ENCODE assay signal across 10 cellular contexts in genomic region chr5:141508440-141508807, GRCh38. TPM values are rescaled to one million over a fixed set of nuclear protein-coding genes. Genes with fewer than 3 reads are reported as not detected.
DNase-seq lines count a peak whose midpoint lies in the region; ATAC-seq lines count a peak whose summit lies in the region.
"Had no signal": no experiment of that assay in that cellular context is flagged by ENCODE, and none has a peak within 500 bp of the region (broad histone marks: within the 10 kb centered on the region; RNA-seq: fewer than 3 reads in every experiment).

No MANE protein-coding gene starts in this region.

- no peak for ATAC-seq in stimulated activated memory B cell treated with anti-CD40 and anti-IgM and Interleukin-4, amounts not matched to agents 10 μg/mL and 1 μg/mL and 100 μg/mL, for 72 hours
- no peak for ATAC-seq in HG03045 (IDR thresholded peaks at IDR 0.05; ENCODE audit: unreplicated experiment)
- ATAC-seq in GM18498 (IDR thresholded peaks at IDR 0.05; ENCODE audit: unreplicated experiment), result no peak
- ATAC-seq in GM18520 (IDR thresholded peaks at IDR 0.05; ENCODE audit: unreplicated experiment), result no peak

- H3K27me3 ChIP-seq in H7 (ENCODE audit: control insufficient read depth, insufficient read depth, low read length) (peaks cover 2% of the 10 kb centered on the region; the same call in 1 of the 2 replicates), adipocyte (replicated peaks; ENCODE audit: control insufficient read depth, insufficient read depth, low read length) (no peaks in the 10 kb centered on the region), iPS-18a (ENCODE audit: control insufficient read depth, insufficient read depth, low read length) (no peaks in the 10 kb centered on the region)

- peak overlapping the region; percentile 52 for H3K27ac Mint-ChIP-seq in stimulated activated memory B cell treated with anti-CD40 and anti-IgM and Interleukin-4, amounts not matched to agents 10 μg/mL and 1 μg/mL and 100 μg/mL, for 72 hours

- no peak overlapping the region for H3K27ac ChIP-seq in iPS-18a (ENCODE audit: low read length)

- H3K4me1 Mint-ChIP-seq in stimulated activated memory B cell treated with anti-CD40 and anti-IgM and Interleukin-4, amounts not matched to agents 10 μg/mL and 1 μg/mL and 100 μg/mL, for 72 hours, result peaks cover 84% of the 10 kb centered on the region

- H3K9ac ChIP-seq in adipocyte (ENCODE audit: low read length), result peak overlapping the region; percentile 84
- H3K9ac ChIP-seq in iPS-18a (ENCODE audit: low read length), result no peak overlapping the region

- H3K9me3 Mint-ChIP-seq in stimulated activated memory B cell treated with anti-CD40 and anti-IgM and Interleukin-4, amounts not matched to agents 10 μg/mL and 1 μg/mL and 100 μg/mL, for 72 hours, result peaks cover 5% of the 10 kb centered on the region

- H3K4me3 ChIP-seq in H7 (ENCODE audit: insufficient read depth, low read depth, low read length) (peak overlapping the region; percentile 12; the same call in 1 of the 2 replicates), adipocyte (ENCODE audit: low read length) (peak overlapping the region; percentile 77), iPS-18a (ENCODE audit: low read length) (peak overlapping the region; percentile 44)

- DNase-seq in H7 (no peak), adipocyte (ENCODE audit: low read depth) (no peak), DMS 273 treated with DMSO at 0.1 percent for 48 hours (lab: John Stamatoyannopoulos, UW) (no peak)
- DNase-seq: activated effector memory CD4-positive, alpha-beta T cell treated with anti-CD3 and anti-CD28 coated beads, Interleukin-2, amount 50 U/mL, for 16 hours; OCI-M1 had no signal

- H3K36me3 ChIP-seq in H7 (replicated peaks; ENCODE audit: control insufficient read depth, insufficient read depth, low read length), result no peaks in the 10 kb centered on the region; the same call in none of the 2 replicates
- H3K36me3 ChIP-seq in adipocyte (ENCODE audit: control insufficient read depth, insufficient read depth, low read length, severe bottlenecking), result peaks cover 13% of the 10 kb centered on the region
- H3K36me3 ChIP-seq in iPS-18a (ENCODE audit: control insufficient read depth, low read depth, low read length), result peaks cover 10% of the 10 kb centered on the region

- H3K27me3 Mint-ChIP-seq in stimulated activated memory B cell treated with anti-CD40 and anti-IgM and Interleukin-4, amounts not matched to agents 10 μg/mL and 1 μg/mL and 100 μg/mL, for 72 hours, result no peaks in the 10 kb centered on the region

- no peaks in the 10 kb centered on the region for H3K36me3 Mint-ChIP-seq in stimulated activated memory B cell treated with anti-CD40 and anti-IgM and Interleukin-4, amounts not matched to agents 10 μg/mL and 1 μg/mL and 100 μg/mL, for 72 hours

- no peak overlapping the region for H3K4me3 Mint-ChIP-seq in stimulated activated memory B cell treated with anti-CD40 and anti-IgM and Interleukin-4, amounts not matched to agents 10 μg/mL and 1 μg/mL and 100 μg/mL, for 72 hours

- H3K9me3 ChIP-seq in adipocyte (ENCODE audit: control insufficient read depth, low read length), result no peaks in the 10 kb centered on the region
- no peaks in the 10 kb centered on the region for H3K9me3 ChIP-seq in iPS-18a (ENCODE audit: control insufficient read depth, low read depth, low read length)

- H3K4me1 ChIP-seq in adipocyte (ENCODE audit: control insufficient read depth, insufficient read depth, low read length), result peaks cover 46% of the 10 kb centered on the region
- peaks cover 20% of the 10 kb centered on the region for H3K4me1 ChIP-seq in iPS-18a (ENCODE audit: control insufficient read depth, low read depth, low read length)

RNA-seq across cellular contexts. Expression of gene PCDHGC5, which starts 19.5 kb away (rescaled TPM):
- 0.44 and 1.8 TPM in 2 replicates for total RNA-seq in H7 (2014; rRNA removed; shearing (Covaris generic))

RNA-seq across cellular contexts. Expression of gene PCDHGC4, which starts 23.6 kb away (rescaled TPM):
- total RNA-seq in H7 (2014; rRNA removed; shearing (Covaris generic)), result 9.9 and 12.5 TPM in 2 replicates

RNA-seq across cellular contexts. Expression of gene PCDHGC3, which starts 32.7 kb away (rescaled TPM):
- total RNA-seq in H7 (2014; rRNA removed; shearing (Covaris generic)), result 27.4 and 31.7 TPM in 2 replicates

Comparison
In these comparisons a context has a peak if more than half of its experiments do, and no peak if none do; other contexts are left out.
1. H3K4me3 ChIP-seq: peak in every context shown above with its lines; median percentile 77 in adipocyte; 44 in iPS-18a; 12 in H7.